ENCODE assay signal across 2 cellular contexts in genomic region chr2:143296089-143296488, GRCh38.
TF ChIP-seq lines count a peak whose summit lies in the region.

No MANE protein-coding gene starts in this region.

TF ChIP-seq in GM23338, 12 proteins besides CTCF, POLR2A, EP300 and RAD21 (continued from another document):
- no peak for TF ChIP-seq REST (IDR thresholded peaks at IDR 0.05; ENCODE audit: unreplicated experiment)
- TF ChIP-seq STAT1 (IDR thresholded peaks at IDR 0.05; ENCODE audit: unreplicated experiment), result no peak
- TF ChIP-seq EZH2phosphoT487 (IDR thresholded peaks at IDR 0.05; ENCODE audit: unreplicated experiment), result no peak
- TF ChIP-seq ZNF462 (CRISPR knock-in tag; IDR thresholded peaks at IDR 0.05), result no peak
- TF ChIP-seq ZNF114 (CRISPR knock-in tag; IDR thresholded peaks at IDR 0.05), result no peak
- no peak for TF ChIP-seq ETS1 (IDR thresholded peaks at IDR 0.05)
- TF ChIP-seq JUNB (IDR thresholded peaks at IDR 0.05; ENCODE audit: unreplicated experiment), result no peak
- no peak for TF ChIP-seq CREB1 (CRISPR knock-in tag; IDR thresholded peaks at IDR 0.05; ENCODE audit: low read depth)
- no peak for TF ChIP-seq POLR2AphosphoS5 (IDR thresholded peaks at IDR 0.05; ENCODE audit: low read depth)

TF ChIP-seq in K562, 482 proteins besides CTCF, POLR2A, EP300 and RAD21 (continued from another document):
- no peak for TF ChIP-seq ATF2 (CRISPR knock-in tag; IDR thresholded peaks at IDR 0.05)
- no peak for TF ChIP-seq ZNF41 (CRISPR knock-in tag; conservative IDR thresholded peaks at IDR 0.05)
- TF ChIP-seq SPI1 (IDR thresholded peaks at IDR 0.05; ENCODE audit: borderline replicate concordance, low read depth, low read length), result peak; percentile 44; the same call in 1 of the 2 replicates
- TF ChIP-seq HNRNPH1 (optimal IDR thresholded peaks at IDR 0.05; ENCODE audit: low read depth, low read length), result no peak
- TF ChIP-seq PKNOX1 (IDR thresholded peaks at IDR 0.05), result peak; percentile 68
- TF ChIP-seq SMAD2 (IDR thresholded peaks at IDR 0.05; ENCODE audit: low read depth, low read length), result no peak
- TF ChIP-seq KAT7 (CRISPR knock-in tag; IDR thresholded peaks at IDR 0.05; ENCODE audit: borderline replicate concordance), result no peak
TF ChIP-seq in K562: peak in this region for 2.
